ENCODE assay signal across 1 cellular context in the genomic region with DNA sequence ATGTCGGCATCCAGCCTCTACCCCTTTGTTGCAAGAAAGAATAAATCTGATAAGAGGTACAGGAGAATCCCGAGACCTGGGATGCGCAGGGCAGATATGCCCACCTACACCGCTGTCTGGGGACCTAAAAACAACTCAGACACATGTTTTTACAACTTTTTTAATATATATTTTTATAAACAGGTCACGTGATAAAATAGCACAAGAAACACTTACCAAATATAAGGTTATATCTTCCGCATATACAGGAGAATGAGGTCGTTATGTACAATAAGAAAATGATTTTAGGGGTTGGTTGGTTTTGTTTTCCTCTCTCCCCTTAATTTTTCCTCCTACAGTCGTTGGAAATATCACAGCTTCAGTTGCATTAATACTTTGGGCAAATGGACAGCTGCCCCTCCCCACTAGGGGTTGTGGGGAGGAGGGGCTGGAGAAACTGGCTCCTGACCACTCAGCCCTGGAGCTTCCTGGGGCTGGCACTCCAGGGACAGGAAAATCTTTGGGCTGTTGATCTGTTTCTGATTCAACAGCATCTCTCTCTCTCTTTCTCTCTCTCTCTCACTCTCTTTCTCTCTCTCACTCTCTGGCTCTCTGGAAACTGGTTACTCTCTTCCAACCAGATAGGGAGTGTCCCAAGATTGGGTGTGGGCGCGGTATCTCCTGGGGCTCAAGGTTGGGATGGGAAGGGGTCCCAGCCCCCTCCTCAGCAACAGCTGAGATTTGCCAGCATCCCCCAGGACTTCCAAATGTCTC.
TF ChIP-seq lines count a peak whose summit lies in the region.

No MANE protein-coding gene starts in this region.

TF ChIP-seq in HEK293, 187 proteins besides CTCF, POLR2A, EP300 and RAD21 (continued from another document):
- TF ChIP-seq, protein P1, sequence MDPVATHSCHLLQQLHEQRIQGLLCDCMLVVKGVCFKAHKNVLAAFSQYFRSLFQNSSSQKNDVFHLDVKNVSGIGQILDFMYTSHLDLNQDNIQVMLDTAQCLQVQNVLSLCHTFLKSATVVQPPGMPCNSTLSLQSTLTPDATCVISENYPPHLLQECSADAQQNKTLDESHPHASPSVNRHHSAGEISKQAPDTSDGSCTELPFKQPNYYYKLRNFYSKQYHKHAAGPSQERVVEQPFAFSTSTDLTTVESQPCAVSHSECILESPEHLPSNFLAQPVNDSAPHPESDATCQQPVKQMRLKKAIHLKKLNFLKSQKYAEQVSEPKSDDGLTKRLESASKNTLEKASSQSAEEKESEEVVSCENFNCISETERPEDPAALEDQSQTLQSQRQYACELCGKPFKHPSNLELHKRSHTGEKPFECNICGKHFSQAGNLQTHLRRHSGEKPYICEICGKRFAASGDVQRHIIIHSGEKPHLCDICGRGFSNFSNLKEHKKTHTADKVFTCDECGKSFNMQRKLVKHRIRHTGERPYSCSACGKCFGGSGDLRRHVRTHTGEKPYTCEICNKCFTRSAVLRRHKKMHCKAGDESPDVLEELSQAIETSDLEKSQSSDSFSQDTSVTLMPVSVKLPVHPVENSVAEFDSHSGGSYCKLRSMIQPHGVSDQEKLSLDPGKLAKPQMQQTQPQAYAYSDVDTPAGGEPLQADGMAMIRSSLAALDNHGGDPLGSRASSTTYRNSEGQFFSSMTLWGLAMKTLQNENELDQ (tag by site-specific recombination; IDR thresholded peaks at IDR 0.05; ENCODE audit: low read depth), result no peak
- TF ChIP-seq IKZF3 (tag by site-specific recombination; IDR thresholded peaks at IDR 0.05), result 0 out of 2 replicates have a peak, but pooled peaks have one; percentile 23
- peak; percentile 87 for TF ChIP-seq PRDM1 (tag by site-specific recombination; IDR thresholded peaks at IDR 0.05)
- TF ChIP-seq, protein P2, sequence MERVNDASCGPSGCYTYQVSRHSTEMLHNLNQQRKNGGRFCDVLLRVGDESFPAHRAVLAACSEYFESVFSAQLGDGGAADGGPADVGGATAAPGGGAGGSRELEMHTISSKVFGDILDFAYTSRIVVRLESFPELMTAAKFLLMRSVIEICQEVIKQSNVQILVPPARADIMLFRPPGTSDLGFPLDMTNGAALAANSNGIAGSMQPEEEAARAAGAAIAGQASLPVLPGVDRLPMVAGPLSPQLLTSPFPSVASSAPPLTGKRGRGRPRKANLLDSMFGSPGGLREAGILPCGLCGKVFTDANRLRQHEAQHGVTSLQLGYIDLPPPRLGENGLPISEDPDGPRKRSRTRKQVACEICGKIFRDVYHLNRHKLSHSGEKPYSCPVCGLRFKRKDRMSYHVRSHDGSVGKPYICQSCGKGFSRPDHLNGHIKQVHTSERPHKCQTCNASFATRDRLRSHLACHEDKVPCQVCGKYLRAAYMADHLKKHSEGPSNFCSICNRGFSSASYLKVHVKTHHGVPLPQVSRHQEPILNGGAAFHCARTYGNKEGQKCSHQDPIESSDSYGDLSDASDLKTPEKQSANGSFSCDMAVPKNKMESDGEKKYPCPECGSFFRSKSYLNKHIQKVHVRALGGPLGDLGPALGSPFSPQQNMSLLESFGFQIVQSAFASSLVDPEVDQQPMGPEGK (tag by site-specific recombination; IDR thresholded peaks at IDR 0.05), result peak; percentile 27; the same call in 1 of the 2 replicates
